In genomic region chr11:65180877-65181568, GRCh38 we compare ENCODE assay signal across 8 cellular contexts. TPM values are rescaled to one million over a fixed set of nuclear protein-coding genes. Genes with fewer than 3 reads are reported as not detected.
DNase-seq lines count a peak whose midpoint lies in the region; ATAC-seq lines count a peak whose summit lies in the region.

No MANE protein-coding gene starts in this region.

- no peaks in the 10 kb centered on the region for H3K9me2 ChIP-seq in Karpas-422 (replicated peaks; ENCODE audit: insufficient read depth, low read length)

- intact Hi-C loops in Right ventricle myocardium inferior (cut with DNase I) = loop anchor here (1.0 to 5.0 kb wide), 2 partner anchors 47 to 169 kb away; partner anchors contain the start of genes ARL2 and SYVN1
- intact Hi-C loops in posterior vena cava (cut with DNase I) = loop anchor here (5.0 kb wide), 2 partner anchors 44 to 49 kb away; partner anchors contain the start of gene SYVN1 (in 1 of the 2)

- H2AFZ ChIP-seq in Karpas-422 (ENCODE audit: low read length) = peak overlapping the region; percentile 87

- no peaks in the 10 kb centered on the region for H3K36me3 ChIP-seq in Karpas-422 (ENCODE audit: insufficient read depth, low read length)

- H3K4me2 ChIP-seq in Karpas-422 (ENCODE audit: low read depth, low read length, poor library complexity, severe bottlenecking) = peak overlapping the region; percentile 85

- peak overlapping the region; percentile 82 for H3K4me3 ChIP-seq in Karpas-422 (ENCODE audit: low read length)

- peak; percentile 51 for ATAC-seq in GM21390 (IDR thresholded peaks at IDR 0.05; ENCODE audit: unreplicated experiment)
- ATAC-seq in Right ventricle myocardium inferior = peak; percentile 52

- peak; percentile 57 for DNase-seq in COR-L47 (lab: John Stamatoyannopoulos, UW)
- DNase-seq in Karpas-422 = peak; percentile 82
- DNase-seq in SK-MEL-5 (ENCODE audit: low read depth, low spot score) = peak; percentile 37
- DNase-seq in activated naive CD4-positive, alpha-beta T cell treated with anti-CD3 and anti-CD28 coated beads, Interleukin-2, amount 50 U/mL, for 16 hours = peak; percentile 67
- DNase-seq in Right ventricle myocardium inferior (ENCODE audit: missing footprints) = peak; percentile 80
- peak; percentile 90 for DNase-seq in posterior vena cava (ENCODE audit: low spot score)
- DNase-seq in cerebellar nuclear complex (lab: John Stamatoyannopoulos, UW) = no peak

- in situ Hi-C loops in SK-MEL-5 (cut with HindIII; ENCODE audit: low pct_unique_long_range_greater_than_20kb, low sequenced_read_pairs) = no loop called here

- H3K9ac ChIP-seq in Karpas-422 (ENCODE audit: low read length) = peak overlapping the region; percentile 86

- peaks cover 26% of the 10 kb centered on the region for H3K4me1 ChIP-seq in Karpas-422 (ENCODE audit: low read length)

- H3K9me3 ChIP-seq in Karpas-422 (ENCODE audit: low read length) = no peaks in the 10 kb centered on the region

- no peaks in the 10 kb centered on the region for H4K20me1 ChIP-seq in Karpas-422 (ENCODE audit: insufficient read depth, low read depth, low read length)

- no peaks in the 10 kb centered on the region for H3K27me3 ChIP-seq in Karpas-422 (ENCODE audit: low read length)

- peaks cover 14% of the 10 kb centered on the region; the same call in 1 of the 2 replicates for H3K79me2 ChIP-seq in Karpas-422 (ENCODE audit: low read length)

- peak overlapping the region; percentile 64 for H3K27ac ChIP-seq in Karpas-422 (ENCODE audit: low read length)

RNA-seq across cellular contexts. Expression of gene CAPN1, which starts 0.7 kb away (rescaled TPM):
- 96.5 and 115 TPM in 2 replicates for total RNA-seq in Karpas-422 (2014; rRNA removed; shearing (Covaris generic); ENCODE audit: low replicate concordance)
- 40.5 and 54.5 TPM in 2 replicates for total RNA-seq in SK-MEL-5 (2014; rRNA removed; shearing (Covaris generic))
- polyA plus RNA-seq in SK-MEL-5 (2015; cell fraction: cytosol; rRNA removed) = 127 and 171 TPM in 2 replicates
- polyA plus RNA-seq in SK-MEL-5 (2015; cell fraction: nucleus; rRNA removed) = 66.9 and 93.9 TPM in 2 replicates
- 82.9 TPM for total RNA-seq in Right ventricle myocardium inferior
- 100 to 1,000 TPM; 142 to 144 TPM for total RNA-seq in posterior vena cava

RNA-seq across cellular contexts. Expression of gene SPDYC, which starts 11.0 kb away (rescaled TPM):
- not detected in 2 replicates for total RNA-seq in Karpas-422 (2014; rRNA removed; shearing (Covaris generic); ENCODE audit: low replicate concordance)
- total RNA-seq in SK-MEL-5 (2014; rRNA removed; shearing (Covaris generic)) = not detected in 2 replicates
- polyA plus RNA-seq in SK-MEL-5 (2015; cell fraction: cytosol; rRNA removed) = not detected in 2 replicates
- not detected in 2 replicates for polyA plus RNA-seq in SK-MEL-5 (2015; cell fraction: nucleus; rRNA removed)
- not detected for total RNA-seq in Right ventricle myocardium inferior
- total RNA-seq in posterior vena cava = not detected

RNA-seq across cellular contexts. Expression of gene SYVN1, which starts 46.7 kb away (rescaled TPM):
- 73.6 and 118 TPM in 2 replicates for total RNA-seq in Karpas-422 (2014; rRNA removed; shearing (Covaris generic); ENCODE audit: low replicate concordance)
- total RNA-seq in SK-MEL-5 (2014; rRNA removed; shearing (Covaris generic)) = 8.9 and 12.2 TPM in 2 replicates
- polyA plus RNA-seq in SK-MEL-5 (2015; cell fraction: cytosol; rRNA removed) = 44.8 and 45.4 TPM in 2 replicates
- polyA plus RNA-seq in SK-MEL-5 (2015; cell fraction: nucleus; rRNA removed) = 39.8 and 63.7 TPM in 2 replicates
- total RNA-seq in Right ventricle myocardium inferior (27.1 TPM), posterior vena cava (10 to 100 TPM; 52.7 to 57.0 TPM)

RNA-seq across cellular contexts. Expression of gene MRPL49, which starts 58.9 kb away (rescaled TPM):
- 44.5 and 65.8 TPM in 2 replicates for total RNA-seq in Karpas-422 (2014; rRNA removed; shearing (Covaris generic); ENCODE audit: low replicate concordance)
- total RNA-seq in SK-MEL-5 (2014; rRNA removed; shearing (Covaris generic)) = 52.2 and 53.9 TPM in 2 replicates
- 65.7 and 73.9 TPM in 2 replicates for polyA plus RNA-seq in SK-MEL-5 (2015; cell fraction: cytosol; rRNA removed)
- polyA plus RNA-seq in SK-MEL-5 (2015; cell fraction: nucleus; rRNA removed) = 13.9 and 14.0 TPM in 2 replicates
- total RNA-seq in Right ventricle myocardium inferior (35.8 TPM), posterior vena cava (10 to 100 TPM; 34.1 to 39.3 TPM)

RNA-seq across cellular contexts. Expression of gene FAU, which starts 59.1 kb away (rescaled TPM):
- total RNA-seq in Karpas-422 (2014; rRNA removed; shearing (Covaris generic); ENCODE audit: low replicate concordance) = 662 and 1,340 TPM in 2 replicates
- 196 and 229 TPM in 2 replicates for total RNA-seq in SK-MEL-5 (2014; rRNA removed; shearing (Covaris generic))
- polyA plus RNA-seq in SK-MEL-5 (2015; cell fraction: cytosol; rRNA removed) = 240 and 425 TPM in 2 replicates
- 34.5 and 47.6 TPM in 2 replicates for polyA plus RNA-seq in SK-MEL-5 (2015; cell fraction: nucleus; rRNA removed)
- total RNA-seq in Right ventricle myocardium inferior (714 TPM), posterior vena cava (100 to 1,000 TPM; 725 to 753 TPM)

Comparison
In these comparisons a context has a peak if more than half of its experiments do, and no peak if none do; other contexts are left out.
1. DNase-seq: peak in COR-L47 (single experiment), Karpas-422 (single experiment), SK-MEL-5 (single experiment), activated naive CD4-positive, alpha-beta T cell treated with anti-CD3 and anti-CD28 coated beads, Interleukin-2, amount 50 U/mL, for 16 hours (single experiment), Right ventricle myocardium inferior (single experiment) and posterior vena cava (single experiment); none in cerebellar nuclear complex (0 of 2).